In the genomic region with DNA sequence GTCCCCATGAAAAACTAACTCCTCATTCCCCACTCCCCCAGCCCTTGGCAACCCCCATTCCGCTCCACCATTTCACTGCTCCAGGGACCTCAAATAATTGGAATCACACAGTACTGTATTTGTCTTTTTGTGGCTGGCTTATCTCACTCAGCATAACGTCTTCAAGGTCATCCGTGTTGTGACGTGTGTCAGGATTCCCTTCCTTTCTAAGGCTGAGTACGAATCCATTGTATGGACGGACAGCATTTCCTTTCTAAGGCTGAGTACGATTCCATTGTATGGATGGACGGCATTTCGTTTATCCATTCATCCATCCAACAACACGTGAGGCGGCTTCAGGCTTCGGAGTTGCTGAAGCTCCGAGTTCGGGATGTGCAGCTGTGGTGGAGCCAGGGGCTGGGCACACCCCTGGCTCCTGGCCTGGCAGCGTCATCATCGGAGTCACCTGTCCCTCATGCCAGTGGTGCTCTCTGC, we compare ENCODE assay signal across 1 cellular context.
TF ChIP-seq lines count a peak whose summit lies in the region.

No MANE protein-coding gene starts in this region.

TF ChIP-seq in H1, 55 proteins besides CTCF, POLR2A, EP300 and RAD21:
- TF ChIP-seq CHD7 (IDR thresholded peaks at IDR 0.05; ENCODE audit: insufficient replicate concordance, low read length) (no peak), MAFK (IDR thresholded peaks at IDR 0.05; ENCODE audit: low read depth, low read length) (no peak)
